In genomic region chr13:21395953-21396352, GRCh38 we compare ENCODE assay signal across 14 cellular contexts.
A peak's percentile ranks its signal among the peaks of the same experiment; 100 is the strongest.
DNase-seq lines count a peak whose midpoint lies in the region; ATAC-seq and TF ChIP-seq lines count a peak whose summit lies in the region.
"Had no signal": no experiment of that assay in that cellular context is flagged by ENCODE, and none has a peak within 500 bp of the region (broad histone marks: within the 10 kb centered on the region; RNA-seq: fewer than 3 reads in every experiment).

No MANE protein-coding gene starts in this region.

- H4K91ac ChIP-seq in mesenchymal stem cell (ENCODE audit: low read length): no peak overlapping the region

- H3K4me3 ChIP-seq in mesenchymal stem cell (ENCODE audit: insufficient read depth in 1 of 2, low read depth in 1 of 2, low read length in 2 of 2): no peak overlapping the region
- H3K4me3 ChIP-seq: upper lobe of right lung had no signal

- H3K4me1 ChIP-seq in mesenchymal stem cell (ENCODE audit: control insufficient read depth, insufficient read depth, low read depth, low read length): no peaks in the 10 kb centered on the region
- H3K4me1 ChIP-seq: upper lobe of right lung had no signal

- no peak overlapping the region for H3K9ac ChIP-seq in mesenchymal stem cell (ENCODE audit: low read length)

- peaks cover 34% of the 10 kb centered on the region for H3K36me3 Mint-ChIP-seq in T-cell
- H3K36me3 Mint-ChIP-seq in activated T-helper 2 cell treated with anti-CD3 and anti-CD28 coated beads, Interferon-gamma antibody, Interleukin-2, Interleukin-4, amounts not matched to agents 10 μg/mL and 5 μg/mL and 100 μg/mL, durations not matched to agents 14 hours and 24 hours and 36 hours (ENCODE audit: low read depth): peaks cover 59% of the 10 kb centered on the region
- peaks cover 24% of the 10 kb centered on the region for H3K36me3 Mint-ChIP-seq in progenitor cell of endocrine pancreas (ENCODE audit: insufficient read depth)

- no peak overlapping the region for H2AK5ac ChIP-seq in mesenchymal stem cell (ENCODE audit: low read length, severe bottlenecking)

- WGBS in mesenchymal stem cell: 91% methylated on average over 3 of the region's 3 CpGs

- peak; percentile 18 for DNase-seq in GF-D8 (lab: John Stamatoyannopoulos, UW)
- DNase-seq in T-cell: peak in 26 of 34 experiments; percentile 5 to 42 (median 16)
- DNase-seq in activated T-helper 2 cell treated with anti-CD3 and anti-CD28 coated beads, Interferon-gamma antibody, Interleukin-2, Interleukin-4, amounts not matched to agents 10 μg/mL and 5 μg/mL and 100 μg/mL, durations not matched to agents 14 hours and 24 hours and 36 hours (ENCODE audit: low spot score): no peak
- DNase-seq in progenitor cell of endocrine pancreas (ENCODE audit: low spot score, unreplicated experiment): no peak
- DNase-seq in RWPE1 (ENCODE audit: low spot score): no peak
- no peak for DNase-seq in mesenchymal stem cell
- DNase-seq in NCI-H1105 treated with DMSO at 0.1 percent for 48 hours (lab: John Stamatoyannopoulos, UW): no peak
- DNase-seq: anterior cingulate cortex, C1 segment of cervical spinal cord, head of caudate nucleus, kidney glomerular epithelial cell, NCI-H1694 treated with DMSO at 0.1 percent for 48 hours, upper lobe of right lung had no signal

- H2BK15ac ChIP-seq in mesenchymal stem cell (ENCODE audit: low read depth, poor library complexity, severe bottlenecking): no peak overlapping the region

- no peak overlapping the region for H3K14ac ChIP-seq in mesenchymal stem cell (ENCODE audit: low read length in 2 of 2)

- peak overlapping the region in 2 of 3 donors; percentile 34 to 61 for H3K4me3 Mint-ChIP-seq in T-cell
- H3K4me3 Mint-ChIP-seq in activated T-helper 2 cell treated with anti-CD3 and anti-CD28 coated beads, Interferon-gamma antibody, Interleukin-2, Interleukin-4, amounts not matched to agents 10 μg/mL and 5 μg/mL and 100 μg/mL, durations not matched to agents 14 hours and 24 hours and 36 hours (ENCODE audit: low read depth): no peak overlapping the region
- no peak overlapping the region for H3K4me3 Mint-ChIP-seq in progenitor cell of endocrine pancreas (ENCODE audit: low read depth)

- no peaks in the 10 kb centered on the region for H3K9me3 ChIP-seq in mesenchymal stem cell (ENCODE audit: control insufficient read depth, low read length)
- H3K9me3 ChIP-seq: upper lobe of right lung had no signal

- H3K27me3 Mint-ChIP-seq in T-cell: no peaks in the 10 kb centered on the region
- no peaks in the 10 kb centered on the region for H3K27me3 Mint-ChIP-seq in activated T-helper 2 cell treated with anti-CD3 and anti-CD28 coated beads, Interferon-gamma antibody, Interleukin-2, Interleukin-4, amounts not matched to agents 10 μg/mL and 5 μg/mL and 100 μg/mL, durations not matched to agents 14 hours and 24 hours and 36 hours (ENCODE audit: low read depth)
- no peaks in the 10 kb centered on the region for H3K27me3 Mint-ChIP-seq in progenitor cell of endocrine pancreas

- H3K9me3 Mint-ChIP-seq in T-cell (no peaks in the 10 kb centered on the region), progenitor cell of endocrine pancreas (ENCODE audit: low read depth) (no peaks in the 10 kb centered on the region)
- no peaks in the 10 kb centered on the region for H3K9me3 Mint-ChIP-seq in activated T-helper 2 cell treated with anti-CD3 and anti-CD28 coated beads, Interferon-gamma antibody, Interleukin-2, Interleukin-4, amounts not matched to agents 10 μg/mL and 5 μg/mL and 100 μg/mL, durations not matched to agents 14 hours and 24 hours and 36 hours

- H4K8ac ChIP-seq in mesenchymal stem cell (ENCODE audit: low read length): no peak overlapping the region

- TF ChIP-seq CTCF in progenitor cell of endocrine pancreas (IDR thresholded peaks at IDR 0.05; ENCODE audit: unreplicated experiment): no peak
- no peak for TF ChIP-seq CTCF in RWPE1 (conservative IDR thresholded peaks at IDR 0.05; ENCODE audit: low read depth)

- ATAC-seq in T-cell (replicated peaks in 1 of 4): peak; percentile 19 to 66 (median 56)
- ATAC-seq in SK-N-SH treated with all-trans-retinoic acid at 6 μM for 48 hours: no peak
- ATAC-seq: upper lobe of right lung had no signal

- H3K18ac ChIP-seq in mesenchymal stem cell (ENCODE audit: low read depth in 1 of 2, low read length in 2 of 2): no peak overlapping the region

- intact Hi-C loops in activated T-helper 2 cell treated with anti-CD3 and anti-CD28 coated beads, Interferon-gamma antibody, Interleukin-2, Interleukin-4, amounts not matched to agents 10 μg/mL and 5 μg/mL and 100 μg/mL, durations not matched to agents 14 hours and 24 hours and 36 hours (cut with micrococcal nuclease): no loop called here

- H3K27ac Mint-ChIP-seq in T-cell (peak overlapping the region; percentile 63 to 76), progenitor cell of endocrine pancreas (peak overlapping the region; percentile 40)
- peak overlapping the region; percentile 64 for H3K27ac Mint-ChIP-seq in activated T-helper 2 cell treated with anti-CD3 and anti-CD28 coated beads, Interferon-gamma antibody, Interleukin-2, Interleukin-4, amounts not matched to agents 10 μg/mL and 5 μg/mL and 100 μg/mL, durations not matched to agents 14 hours and 24 hours and 36 hours

- H2AFZ ChIP-seq in mesenchymal stem cell (ENCODE audit: low read depth, low read length): no peak overlapping the region

- CTCF ChIA-PET in T-cell (lab: Charles Lee): no interaction called here
- CTCF ChIA-PET in RWPE1 (lab: Yijun Ruan, JAX): no interaction called here

- H3K27ac ChIP-seq in RWPE1: no peak overlapping the region
- H3K27ac ChIP-seq in mesenchymal stem cell (ENCODE audit: low read length, poor library complexity, severe bottlenecking): no peak overlapping the region
- H3K27ac ChIP-seq: upper lobe of right lung had no signal

- H3K27me3 ChIP-seq in mesenchymal stem cell (ENCODE audit: control insufficient read depth in 1 of 2, insufficient read depth in 1 of 2, low read length in 2 of 2): no peaks in the 10 kb centered on the region
- H3K27me3 ChIP-seq: upper lobe of right lung had no signal

- no peak overlapping the region for H3K23ac ChIP-seq in mesenchymal stem cell (ENCODE audit: low read length in 2 of 2)

- peaks cover 8% of the 10 kb centered on the region for H3K79me1 ChIP-seq in mesenchymal stem cell (replicated peaks; ENCODE audit: low read length, poor library complexity, severe bottlenecking)

- no peak overlapping the region for H3K4ac ChIP-seq in mesenchymal stem cell (ENCODE audit: low read depth in 1 of 2, low read length in 2 of 2)

- H3K4me2 ChIP-seq in mesenchymal stem cell (ENCODE audit: low read length, poor library complexity, severe bottlenecking): no peak overlapping the region

- H2BK120ac ChIP-seq in mesenchymal stem cell (ENCODE audit: low read depth, low read length): no peak overlapping the region

- H3K36me3 ChIP-seq in mesenchymal stem cell (ENCODE audit: control insufficient read depth in 1 of 2, insufficient read depth in 2 of 2, low read depth in 1 of 2, low read length in 2 of 2): peaks cover 9 to 12% of the 10 kb centered on the region in 2 experiments

- no peak overlapping the region for H2BK5ac ChIP-seq in mesenchymal stem cell (ENCODE audit: low read depth, low read length, poor library complexity, severe bottlenecking)

- H3K4me1 Mint-ChIP-seq in T-cell (peaks cover 38 to 47% (median 43%) of the 10 kb centered on the region in 3 donors), progenitor cell of endocrine pancreas (ENCODE audit: low read depth) (peaks cover 1% of the 10 kb centered on the region)
- H3K4me1 Mint-ChIP-seq in activated T-helper 2 cell treated with anti-CD3 and anti-CD28 coated beads, Interferon-gamma antibody, Interleukin-2, Interleukin-4, amounts not matched to agents 10 μg/mL and 5 μg/mL and 100 μg/mL, durations not matched to agents 14 hours and 24 hours and 36 hours (ENCODE audit: low read depth): peaks cover 23% of the 10 kb centered on the region

- H2BK12ac ChIP-seq in mesenchymal stem cell (ENCODE audit: low read length in 2 of 2): no peak overlapping the region

- POLR2A ChIA-PET in T-cell (lab: Charles Lee): no interaction called here
- POLR2A ChIA-PET in RWPE1 (lab: Yijun Ruan, JAX; ENCODE audit: low non-redundant PET): no interaction called here

TF ChIP-seq in SK-N-SH treated with all-trans-retinoic acid at 6 μM for 48 hours, 23 proteins besides CTCF, POLR2A, EP300 and RAD21:
- TF ChIP-seq ZNF70 (CRISPR knock-in tag; IDR thresholded peaks at IDR 0.05) (no peak), TCF4 (CRISPR knock-in tag; IDR thresholded peaks at IDR 0.05; ENCODE audit: borderline replicate concordance) (no peak), CSDC2 (CRISPR knock-in tag; IDR thresholded peaks at IDR 0.05) (no peak), GLIS3 (CRISPR knock-in tag; IDR thresholded peaks at IDR 0.05) (no peak), ZFP30 (CRISPR knock-in tag; IDR thresholded peaks at IDR 0.05) (no peak), BACH2 (CRISPR knock-in tag; IDR thresholded peaks at IDR 0.05; ENCODE audit: borderline replicate concordance) (no peak)

Comparison
In these comparisons a context has a peak if more than half of its experiments do, and no peak if none do; other contexts are left out.
1. DNase-seq: peak in GF-D8 (single experiment) and T-cell (26 of 34); none in activated T-helper 2 cell treated with anti-CD3 and anti-CD28 coated beads, Interferon-gamma antibody, Interleukin-2, Interleukin-4, amounts not matched to agents 10 μg/mL and 5 μg/mL and 100 μg/mL, durations not matched to agents 14 hours and 24 hours and 36 hours (single experiment), progenitor cell of endocrine pancreas (single experiment), RWPE1 (single experiment), mesenchymal stem cell (single experiment) and NCI-H1105 treated with DMSO at 0.1 percent for 48 hours (single experiment).
2. H3K4me3 Mint-ChIP-seq: peak in T-cell (2 of 3); none in activated T-helper 2 cell treated with anti-CD3 and anti-CD28 coated beads, Interferon-gamma antibody, Interleukin-2, Interleukin-4, amounts not matched to agents 10 μg/mL and 5 μg/mL and 100 μg/mL, durations not matched to agents 14 hours and 24 hours and 36 hours (single experiment) and progenitor cell of endocrine pancreas (single experiment).
3. Peak in every context shown above with its lines, with median percentiles within 50 percentile points of each other: H3K27ac Mint-ChIP-seq.